In the genomic region with DNA sequence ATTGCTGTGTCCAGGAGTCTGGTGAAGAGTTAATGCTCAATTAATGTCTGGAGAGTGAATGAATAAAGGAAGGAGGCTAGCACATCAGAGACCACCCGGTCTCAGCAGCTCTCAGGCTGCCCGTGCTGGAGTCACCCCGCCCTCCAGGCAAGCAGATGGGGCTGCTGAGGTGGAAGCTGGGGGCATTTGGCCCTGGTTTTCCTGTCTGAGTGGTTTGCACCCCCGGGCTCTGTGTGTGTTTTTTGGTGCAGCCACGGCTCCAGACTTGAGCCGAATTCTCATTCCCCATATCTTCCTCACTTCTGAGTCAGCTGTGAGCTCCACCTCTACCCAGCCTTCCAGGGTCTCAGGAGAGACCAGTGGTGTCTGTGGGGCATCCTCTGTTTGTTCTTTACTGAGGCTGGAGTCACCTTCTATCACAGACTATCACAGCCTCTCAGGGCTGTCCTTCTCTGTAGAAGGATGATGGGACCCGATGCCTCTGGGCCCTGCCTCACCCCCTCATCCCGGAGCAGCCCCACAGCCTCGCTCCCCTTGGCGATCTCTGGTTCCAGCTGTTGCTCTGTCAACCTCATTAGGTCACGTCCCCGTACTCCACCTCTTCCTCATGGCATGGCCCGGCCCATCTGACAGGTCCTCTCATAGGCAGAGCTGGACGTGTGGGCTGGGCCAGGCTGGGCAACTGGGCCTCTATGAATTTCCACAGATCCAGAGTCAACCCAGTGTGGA, we compare ENCODE assay signal across 14 cellular contexts.
A peak's percentile ranks its signal among the peaks of the same experiment; 100 is the strongest.
DNase-seq lines count a peak whose midpoint lies in the region; ATAC-seq and TF ChIP-seq lines count a peak whose summit lies in the region.
"Had no signal": no experiment of that assay in that cellular context is flagged by ENCODE, and none has a peak within 500 bp of the region (broad histone marks: within the 10 kb centered on the region; RNA-seq: fewer than 3 reads in every experiment).

No MANE protein-coding gene starts in this region.

- peak; percentile 60 for DNase-seq in LHCN-M2 (ENCODE audit: low read depth)
- DNase-seq in fibroblast of lung (ENCODE audit: low read depth in 2 of 2), result peak in 1 of 2 donors; percentile 64
- DNase-seq in neuronal stem cell (ENCODE audit: low spot score), result no peak
- DNase-seq in ecto neural progenitor cell (ENCODE audit: low spot score), result no peak
- DNase-seq: activated B cell treated with CpG ODN at 0.5 μM for 24 hours; anterior cingulate cortex; NCI-H2081; stimulated activated CD4-positive, alpha-beta T cell treated with anti-CD3 and anti-CD28 coated beads, Interleukin-4, amount 100 ng/mL, for 24 hours; stimulated activated naive CD4-positive, alpha-beta T cell had no signal

- no peaks in the 10 kb centered on the region for H3K27me3 ChIP-seq in BLaER1
- no peaks in the 10 kb centered on the region for H3K27me3 ChIP-seq in fibroblast of lung (ENCODE audit: control insufficient read depth, insufficient read depth, low read length)
- no peaks in the 10 kb centered on the region for H3K27me3 ChIP-seq in neuronal stem cell (ENCODE audit: control insufficient read depth in 3 of 3, insufficient read depth in 3 of 3, low read depth in 1 of 3, low read length in 3 of 3)

- no peak overlapping the region for H3K23ac ChIP-seq in neuronal stem cell (ENCODE audit: low read depth, low read length, poor library complexity)

- no peak overlapping the region for H2BK15ac ChIP-seq in neuronal stem cell (ENCODE audit: low read length)

- no peak overlapping the region for H2BK12ac ChIP-seq in neuronal stem cell (ENCODE audit: low read length)

- H2BK120ac ChIP-seq in neuronal stem cell (ENCODE audit: low read depth, low read length), result no peak overlapping the region

- H3K36me3 ChIP-seq in BLaER1, result no peaks in the 10 kb centered on the region
- no peaks in the 10 kb centered on the region for H3K36me3 ChIP-seq in fibroblast of lung (ENCODE audit: control insufficient read depth, insufficient read depth, low read length)
- no peaks in the 10 kb centered on the region for H3K36me3 ChIP-seq in neuronal stem cell (replicated peaks in 1 of 2; ENCODE audit: control insufficient read depth in 2 of 2, insufficient read depth in 2 of 2, low read length in 2 of 2)

- H3K9me3 ChIP-seq in BLaER1 (no peaks in the 10 kb centered on the region), fibroblast of lung (ENCODE audit: control insufficient read depth, insufficient read depth, low read depth, low read length) (no peaks in the 10 kb centered on the region), neuronal stem cell (replicated peaks in 1 of 2; ENCODE audit: control insufficient read depth in 2 of 2, insufficient read depth in 1 of 2, low read depth in 1 of 2, low read length in 2 of 2) (no peaks in the 10 kb centered on the region)

- H3K4me3 ChIP-seq in BLaER1 (no peak overlapping the region), fibroblast of lung (replicated peaks in 1 of 4; ENCODE audit: control extremely low read depth in 1 of 4, insufficient read depth in 1 of 4, low read depth in 3 of 4, low read length in 4 of 4) (no peak overlapping the region), neuronal stem cell (ENCODE audit: low read length in 2 of 2) (no peak overlapping the region)

- no CpG with 5 or more reads among the region's 14 CpGs for WGBS in neuronal stem cell (ENCODE audit: extremely low coverage in 2 of 2, insufficient read length in 2 of 2, insufficient replicate concordance in 1 of 2), 2 donors

- H3K4ac ChIP-seq in neuronal stem cell (ENCODE audit: low read length), result no peak overlapping the region

- no peak for ATAC-seq in HG02981 (IDR thresholded peaks at IDR 0.05; ENCODE audit: unreplicated experiment)
- no peak for ATAC-seq in GM21528 (IDR thresholded peaks at IDR 0.05; ENCODE audit: low FRiP score, unreplicated experiment)
- no peak for ATAC-seq in HG02798 (IDR thresholded peaks at IDR 0.05; ENCODE audit: poor library complexity, unreplicated experiment)

- no peak for TF ChIP-seq CTCF in fibroblast of lung (conservative IDR thresholded peaks at IDR 0.05 in 1 of 2, IDR thresholded peaks at IDR 0.05 in 1 of 2; ENCODE audit: low read depth in 1 of 2, low read length in 2 of 2)

- H2AFZ ChIP-seq in fibroblast of lung (ENCODE audit: low read length) (no peak overlapping the region), neuronal stem cell (ENCODE audit: low read length) (no peak overlapping the region)

- H4K20me1 ChIP-seq in BLaER1 (peaks cover 10% of the 10 kb centered on the region), fibroblast of lung (ENCODE audit: control insufficient read depth, extremely low read depth, insufficient read depth, low read length) (no peaks in the 10 kb centered on the region)

- no peaks in the 10 kb centered on the region for H3K79me1 ChIP-seq in neuronal stem cell (ENCODE audit: low read depth, low read length)

- no peak overlapping the region for H4K8ac ChIP-seq in neuronal stem cell (ENCODE audit: low read depth, low read length)

- H4K91ac ChIP-seq in neuronal stem cell (ENCODE audit: low read depth, low read length, poor library complexity), result no peak overlapping the region

- H3K79me2 ChIP-seq in fibroblast of lung (ENCODE audit: control insufficient read depth, insufficient read depth, low read length), result no peaks in the 10 kb centered on the region

- H3K4me1 ChIP-seq in BLaER1 (peaks cover 86% of the 10 kb centered on the region), fibroblast of lung (ENCODE audit: control insufficient read depth, extremely low read depth, insufficient read depth, low read length) (peaks cover 48% of the 10 kb centered on the region), neuronal stem cell (ENCODE audit: control insufficient read depth in 2 of 2, insufficient read depth in 1 of 2, low read depth in 1 of 2, low read length in 2 of 2) (peaks cover 7 to 13% of the 10 kb centered on the region in 2 donors)

- H2AK5ac ChIP-seq in neuronal stem cell (ENCODE audit: low read depth, low read length), result peak overlapping the region; percentile 4

- peak overlapping the region; percentile 62 for H3K18ac ChIP-seq in neuronal stem cell (ENCODE audit: low read length)

- no peak overlapping the region for H2BK5ac ChIP-seq in neuronal stem cell (ENCODE audit: low read length)

- H3K27ac ChIP-seq in BLaER1, result no peak overlapping the region
- peak overlapping the region; percentile 16 for H3K27ac ChIP-seq in fibroblast of lung (ENCODE audit: insufficient read depth, low read length)
- H3K27ac ChIP-seq in neuronal stem cell (replicated peaks; ENCODE audit: low read length), result no peak overlapping the region
- H3K27ac ChIP-seq: C4-2B had no signal

- no peak overlapping the region for H3K14ac ChIP-seq in neuronal stem cell (ENCODE audit: low read length)

- H3K4me2 ChIP-seq in BLaER1 (peak overlapping the region; percentile 55), fibroblast of lung (ENCODE audit: extremely low read depth, insufficient read depth, low read length) (no peak overlapping the region), neuronal stem cell (ENCODE audit: insufficient read depth, low read length, poor library complexity, severe bottlenecking) (no peak overlapping the region)

- no peak overlapping the region for H3K9ac ChIP-seq in BLaER1
- no peak overlapping the region for H3K9ac ChIP-seq in fibroblast of lung (ENCODE audit: insufficient read depth, low read length)
- no peak overlapping the region for H3K9ac ChIP-seq in neuronal stem cell (ENCODE audit: low read depth, low read length, poor library complexity)
